In genomic region chr14:39246618-39247017, GRCh38 we compare ENCODE assay signal across 17 cellular contexts. TPM values are rescaled to one million over a fixed set of nuclear protein-coding genes. Genes with fewer than 3 reads are reported as not detected.
DNase-seq lines count a peak whose midpoint lies in the region; ATAC-seq and TF ChIP-seq lines count a peak whose summit lies in the region.
"Had no signal": no experiment of that assay in that cellular context is flagged by ENCODE, and none has a peak within 500 bp of the region (broad histone marks: within the 10 kb centered on the region; RNA-seq: fewer than 3 reads in every experiment).

No MANE protein-coding gene starts in this region.

- H4K91ac ChIP-seq in mesenchymal stem cell (ENCODE audit: low read length): no peak overlapping the region

- ATAC-seq in GM18870 (IDR thresholded peaks at IDR 0.05; ENCODE audit: unreplicated experiment) (no peak), HG03039 (IDR thresholded peaks at IDR 0.05; ENCODE audit: unreplicated experiment) (no peak), left lobe of liver (no peak), heart left ventricle (no peak)
- ATAC-seq: GM23338 had no signal

- H3K4me3 Mint-ChIP-seq in HFFc6: peak overlapping the region; percentile 34; the same call in 1 of the 2 replicates
- H3K4me3 Mint-ChIP-seq: GM23338, IgD-negative memory B cell had no signal

- H4K20me1 ChIP-seq in mammary epithelial cell (ENCODE audit: insufficient read depth, low read length): no peaks in the 10 kb centered on the region

- H3K27ac Mint-ChIP-seq in HFFc6: peak overlapping the region; percentile 25; the same call in 1 of the 2 replicates
- H3K27ac Mint-ChIP-seq: GM23338, IgD-negative memory B cell had no signal

- no peak overlapping the region for H2BK15ac ChIP-seq in mesenchymal stem cell (ENCODE audit: low read depth, poor library complexity, severe bottlenecking)

- CTCF ChIA-PET in mammary epithelial cell (lab: Charles Lee; ENCODE audit: low non-redundant PET): interaction anchor here (0.6 kb wide), 1 partner anchor 76 kb away, joined by 3 read pairs; the partner anchor contains the start of gene TRAPPC6B

- H3K9ac ChIP-seq in mammary epithelial cell (ENCODE audit: insufficient read depth, low read length): no peak overlapping the region
- peak overlapping the region; percentile 68 for H3K9ac ChIP-seq in mesenchymal stem cell (ENCODE audit: low read length)

- no peak overlapping the region for H2BK12ac ChIP-seq in mesenchymal stem cell (ENCODE audit: low read length in 2 of 2)

- dilution Hi-C loops in mammary epithelial cell (cut with HindIII; ENCODE audit: low sequenced_read_pairs): no loop called here

- in situ Hi-C loops in mammary epithelial cell (cut with MboI; ENCODE audit: low sequenced_read_pairs in 2 of 2): no loop called here

- no peak overlapping the region for H3K14ac ChIP-seq in mesenchymal stem cell (ENCODE audit: low read length in 2 of 2)

- H3K36me3 Mint-ChIP-seq in HFFc6 (ENCODE audit: low read depth): no peaks in the 10 kb centered on the region
- H3K36me3 Mint-ChIP-seq: IgD-negative memory B cell had no signal

- TF ChIP-seq POLR2A in heart left ventricle (IDR thresholded peaks at IDR 0.05): no peak

- no peak overlapping the region for H2BK5ac ChIP-seq in mesenchymal stem cell (ENCODE audit: low read depth, low read length, poor library complexity, severe bottlenecking)

- BruUV-seq in mammary epithelial cell (replicated peaks; lab: Mats Ljungman, UMichigan): no TSS peak

- no peak overlapping the region for H4K8ac ChIP-seq in mesenchymal stem cell (ENCODE audit: low read length)

- H3K4me2 ChIP-seq in mammary epithelial cell (ENCODE audit: insufficient read depth, low read depth, low read length) (peak overlapping the region; percentile 37), mesenchymal stem cell (ENCODE audit: low read length, poor library complexity, severe bottlenecking) (no peak overlapping the region)
- H3K4me2 ChIP-seq: GM23338 had no signal

- peaks cover 3% of the 10 kb centered on the region for H3K79me1 ChIP-seq in mesenchymal stem cell (replicated peaks; ENCODE audit: low read length, poor library complexity, severe bottlenecking)

- DNase-seq in HFFc6: no peak
- DNase-seq in mammary epithelial cell: no peak
- no peak for DNase-seq in mesenchymal stem cell
- DNase-seq in left lobe of liver (ENCODE audit: low spot score): no peak
- no peak for DNase-seq in heart left ventricle
- DNase-seq: NCI-H1417, NCI-H1694 treated with DMSO at 0.1 percent for 48 hours, NCI-H2081 treated with DMSO at 0.1 percent for 48 hours, NCI-H2171 treated with DMSO at 0.1 percent for 48 hours, NCI-H524 treated with DMSO at 0.1 percent for 48 hours had no signal

- H2BK120ac ChIP-seq in mesenchymal stem cell (ENCODE audit: low read depth, low read length): no peak overlapping the region

- H3K36me3 ChIP-seq in ACC112 (ENCODE audit: insufficient read depth, low read length): no peaks in the 10 kb centered on the region
- no peaks in the 10 kb centered on the region for H3K36me3 ChIP-seq in mammary epithelial cell (ENCODE audit: insufficient read depth, low read length)
- peaks cover 0 to 13% of the 10 kb centered on the region in 2 experiments for H3K36me3 ChIP-seq in mesenchymal stem cell (ENCODE audit: control insufficient read depth in 1 of 2, insufficient read depth in 2 of 2, low read depth in 1 of 2, low read length in 2 of 2)
- no peaks in the 10 kb centered on the region for H3K36me3 ChIP-seq in heart left ventricle
- H3K36me3 ChIP-seq: SJSA1 had no signal

- WGBS in mammary epithelial cell (ENCODE audit: low coverage, missing lambda C conversion rate): 100% methylated on average over 1 of the region's 1 CpG
- 86% methylated on average over 1 of the region's 1 CpG for WGBS in mesenchymal stem cell
- 81 to 88% (median 86%) methylated on average over 1 of the region's 1 CpG for WGBS in heart left ventricle, 4 donors

- no peak overlapping the region for H3K18ac ChIP-seq in mesenchymal stem cell (ENCODE audit: low read depth in 1 of 2, low read length in 2 of 2)

- H3K27me3 Mint-ChIP-seq in HFFc6 (ENCODE audit: insufficient read depth): no peaks in the 10 kb centered on the region

- H3K4me1 Mint-ChIP-seq in HFFc6 (ENCODE audit: low read depth): peaks cover 14% of the 10 kb centered on the region
- H3K4me1 Mint-ChIP-seq: GM23338, IgD-negative memory B cell had no signal

- H3K4me1 ChIP-seq in ACC112 (ENCODE audit: control insufficient read depth, insufficient read depth, low read length, unreplicated experiment) (peaks cover 15% of the 10 kb centered on the region), mammary epithelial cell (ENCODE audit: insufficient read depth, low read length) (peaks cover 13% of the 10 kb centered on the region), mesenchymal stem cell (ENCODE audit: control insufficient read depth, insufficient read depth, low read depth, low read length) (no peaks in the 10 kb centered on the region), heart left ventricle (no peaks in the 10 kb centered on the region)
- H3K4me1 ChIP-seq: SJSA1 had no signal

- H3K27me3 ChIP-seq in ACC112 (ENCODE audit: insufficient read depth, low read length) (no peaks in the 10 kb centered on the region), mammary epithelial cell (ENCODE audit: insufficient read depth, low read length) (no peaks in the 10 kb centered on the region), mesenchymal stem cell (ENCODE audit: control insufficient read depth in 1 of 2, insufficient read depth in 1 of 2, low read length in 2 of 2) (no peaks in the 10 kb centered on the region), heart left ventricle (no peaks in the 10 kb centered on the region)
- H3K27me3 ChIP-seq: SJSA1 had no signal

- TF ChIP-seq CTCF in HFFc6 (IDR thresholded peaks at IDR 0.05): no peak
- TF ChIP-seq CTCF in mammary epithelial cell (conservative IDR thresholded peaks at IDR 0.05 in 1 of 2, IDR thresholded peaks at IDR 0.05 in 1 of 2; ENCODE audit: extremely low read depth in 1 of 2, insufficient read depth in 1 of 2, low read depth in 1 of 2, low read length in 2 of 2): no peak
- no peak for TF ChIP-seq CTCF in heart left ventricle (IDR thresholded peaks at IDR 0.05)

- H2AFZ ChIP-seq in ACC112 (ENCODE audit: low read length, unreplicated experiment) (peak overlapping the region; percentile 20), mammary epithelial cell (ENCODE audit: low read depth, low read length) (no peak overlapping the region), mesenchymal stem cell (ENCODE audit: low read depth, low read length) (no peak overlapping the region)
- H2AFZ ChIP-seq: GM23338 had no signal

- no peaks in the 10 kb centered on the region for H3K9me3 Mint-ChIP-seq in HFFc6
- H3K9me3 Mint-ChIP-seq: GM23338, IgD-negative memory B cell had no signal

- H2AK5ac ChIP-seq in mesenchymal stem cell (ENCODE audit: low read length, severe bottlenecking): no peak overlapping the region

- no peaks in the 10 kb centered on the region for H3K9me3 ChIP-seq in mammary epithelial cell (replicated peaks; ENCODE audit: insufficient read depth, low read length)
- H3K9me3 ChIP-seq in mesenchymal stem cell (ENCODE audit: control insufficient read depth, low read length): no peaks in the 10 kb centered on the region
- H3K9me3 ChIP-seq in heart left ventricle: no peaks in the 10 kb centered on the region
- H3K9me3 ChIP-seq: SJSA1 had no signal

- H3K23ac ChIP-seq in mesenchymal stem cell (ENCODE audit: low read length in 2 of 2): no peak overlapping the region

- intact Hi-C loops in mammary epithelial cell (cut with micrococcal nuclease): no loop called here
- intact Hi-C loops in heart left ventricle (cut with DNase I): no loop called here

- H3K79me2 ChIP-seq in ACC112 (ENCODE audit: control insufficient read depth, insufficient read depth, low read length, unreplicated experiment): no peaks in the 10 kb centered on the region
- no peaks in the 10 kb centered on the region for H3K79me2 ChIP-seq in mammary epithelial cell (ENCODE audit: insufficient read depth, low read length)

- H3K27ac ChIP-seq in ACC112 (ENCODE audit: low read depth, low read length) (peak overlapping the region; percentile 30), mammary epithelial cell (ENCODE audit: insufficient read depth, low read depth, low read length) (no peak overlapping the region), mesenchymal stem cell (ENCODE audit: low read length, poor library complexity, severe bottlenecking) (no peak overlapping the region), heart left ventricle (no peak overlapping the region)
- H3K27ac ChIP-seq: C4-2B, SJSA1 had no signal

- H3K4ac ChIP-seq in mesenchymal stem cell (ENCODE audit: low read depth in 1 of 2, low read length in 2 of 2): no peak overlapping the region

- no peak overlapping the region for H3K4me3 ChIP-seq in ACC112 (ENCODE audit: low read depth, low read length)
- H3K4me3 ChIP-seq in mammary epithelial cell (replicated peaks in 1 of 3; ENCODE audit: insufficient read depth in 1 of 3, low read depth in 2 of 3, low read length in 3 of 3): no peak overlapping the region
- H3K4me3 ChIP-seq in mesenchymal stem cell (ENCODE audit: insufficient read depth in 1 of 2, low read depth in 1 of 2, low read length in 2 of 2): peak overlapping the region in 1 of 2 experiments; percentile 62
- no peak overlapping the region for H3K4me3 ChIP-seq in heart left ventricle
- H3K4me3 ChIP-seq: GM23338, SJSA1 had no signal

RNA-seq across cellular contexts. Expression of gene MIA2, which starts 12.9 kb away (rescaled TPM):
- 10 to 100 TPM; 11.5 to 16.3 (median 13.0) TPM for total RNA-seq in HFFc6 (2021; fragmentation: NEBNext Ultra II Directional; extraction: Animal tissue kit (Norgen Biotek cat#: 25700))
- total RNA-seq in mammary epithelial cell: 10 to 100 TPM; 39.0 to 39.3 TPM
- 13.7 TPM for polyA plus RNA-seq in mammary epithelial cell
- polyA minus RNA-seq in mammary epithelial cell: 22.0 TPM
- 12.3 TPM for polyA plus RNA-seq in mesenchymal stem cell (2013, experiment 1 of 2)
- polyA plus RNA-seq in mesenchymal stem cell (2013, experiment 2 of 2): 12.6 TPM
- total RNA-seq in left lobe of liver: 83.9 TPM
- 10 to 100 TPM; 14.8 to 31.8 (median 20.4) TPM for total RNA-seq in heart left ventricle
- polyA plus RNA-seq in heart left ventricle: 10 to 100 TPM in 1 of 2 donors, 1 to 10 TPM in 1; 9.3 to 18.6 TPM
